In genomic region chr2:111702119-111702808, GRCh38 we compare ENCODE assay signal across 8 cellular contexts.
DNase-seq lines count a peak whose midpoint lies in the region; ATAC-seq and TF ChIP-seq lines count a peak whose summit lies in the region.

No MANE protein-coding gene starts in this region.

- peaks cover under 1% of the 10 kb centered on the region for H3K27me3 Mint-ChIP-seq in CD4-positive, CD25-positive, alpha-beta regulatory T cell
- no peaks in the 10 kb centered on the region for H3K27me3 Mint-ChIP-seq in activated T-helper 1 cell treated with anti-CD3 and anti-CD28 coated beads, Interleukin-12 subunit alpha, Interleukin-12 subunit beta, Interleukin-2, Interleukin-4 antibody, amounts not matched to agents 30 ng/mL and 10 ng/mL and 1 ng/mL, durations not matched to agents 14 hours and 24 hours and 36 hours (ENCODE audit: insufficient read depth)

- ATAC-seq in CD4-positive, CD25-positive, alpha-beta regulatory T cell (ENCODE audit: low read depth in 2 of 2) = no peak
- ATAC-seq in HCT116 (peak; percentile 31), HG03280 (IDR thresholded peaks at IDR 0.05; ENCODE audit: unreplicated experiment) (no peak)

- H3K4me3 Mint-ChIP-seq in CD4-positive, CD25-positive, alpha-beta regulatory T cell = peak overlapping the region in 1 of 4 donors; percentile 37
- H3K4me3 Mint-ChIP-seq in activated T-helper 1 cell treated with anti-CD3 and anti-CD28 coated beads, Interleukin-12 subunit alpha, Interleukin-12 subunit beta, Interleukin-2, Interleukin-4 antibody, amounts not matched to agents 30 ng/mL and 10 ng/mL and 1 ng/mL, durations not matched to agents 14 hours and 24 hours and 36 hours = peak overlapping the region; percentile 50

- H3K9me3 ChIP-seq in CD4-positive, CD25-positive, alpha-beta regulatory T cell (ENCODE audit: control insufficient read depth in 2 of 2, low read length in 2 of 2) = no peaks in the 10 kb centered on the region
- H3K9me3 ChIP-seq in HCT116 (ENCODE audit: control insufficient read depth in 1 of 2, insufficient read depth in 1 of 2, low read depth in 1 of 2, low read length in 2 of 2) = no peaks in the 10 kb centered on the region
- peaks cover 2% of the 10 kb centered on the region for H3K9me3 ChIP-seq in trophoblast cell (ENCODE audit: insufficient read depth, low read depth, low read length)

- peak overlapping the region; percentile 54 for H3K4me2 ChIP-seq in HCT116 (ENCODE audit: low read length)
- no peak overlapping the region for H3K4me2 ChIP-seq in trophoblast cell (ENCODE audit: low read length)

- no peak overlapping the region for H2BK5ac ChIP-seq in trophoblast cell (ENCODE audit: low read depth, low read length, poor library complexity)

- no peak overlapping the region for H2AK5ac ChIP-seq in trophoblast cell (ENCODE audit: low read length)

- DNase-seq in CD4-positive, CD25-positive, alpha-beta regulatory T cell = peak; percentile 11 to 70 (median 36)
- DNase-seq in HCT116 (ENCODE audit: low read depth, low spot score) (peak; percentile 56), OCI-M1 (lab: John Stamatoyannopoulos, UW) (peak; percentile 86), foreskin melanocyte (peak; percentile 62), trophoblast cell (peak; percentile 37 to 78), cerebellar nuclear complex (lab: John Stamatoyannopoulos, UW) (no peak)
- DNase-seq in activated T-helper 1 cell treated with anti-CD3 and anti-CD28 coated beads, Interleukin-12 subunit alpha, Interleukin-12 subunit beta, Interleukin-2, Interleukin-4 antibody, amounts not matched to agents 30 ng/mL and 10 ng/mL and 1 ng/mL, durations not matched to agents 14 hours and 24 hours and 36 hours (ENCODE audit: low spot score) = peak; percentile 47

- no peak overlapping the region for H3K27ac ChIP-seq in CD4-positive, CD25-positive, alpha-beta regulatory T cell (ENCODE audit: insufficient read depth, low read length, poor library complexity, severe bottlenecking)
- H3K27ac ChIP-seq in HCT116 (ENCODE audit: low read depth, low read length) (no peak overlapping the region), trophoblast cell (ENCODE audit: low read depth, low read length) (no peak overlapping the region)

- H3K4ac ChIP-seq in trophoblast cell (ENCODE audit: low read depth, low read length) = no peak overlapping the region

- no peaks in the 10 kb centered on the region for H3K27me3 ChIP-seq in CD4-positive, CD25-positive, alpha-beta regulatory T cell (ENCODE audit: control insufficient read depth, insufficient read depth, low read length)
- peaks cover 14% of the 10 kb centered on the region; the same call in 1 of the 2 replicates for H3K27me3 ChIP-seq in HCT116 (ENCODE audit: insufficient read depth, low read length)
- no peaks in the 10 kb centered on the region for H3K27me3 ChIP-seq in trophoblast cell (ENCODE audit: insufficient read depth, low read length)

- peak overlapping the region; percentile 4 for H2BK120ac ChIP-seq in trophoblast cell (ENCODE audit: insufficient read depth, low read length, poor library complexity)

- POLR2A ChIA-PET in HCT116 (lab: Charles Lee) = no interaction called here

- RAD21 ChIA-PET in HCT116 (lab: Charles Lee; ENCODE audit: low non-redundant PET in 1 of 2, low total read pairs in 2 of 2, uncharacterized antibody in 2 of 2, unreplicated experiment in 2 of 2) = no interaction called here

- no peak for TF ChIP-seq POLR2A in HCT116 (IDR thresholded peaks at IDR 0.05; ENCODE audit: borderline replicate concordance, extremely low read depth, insufficient read depth, insufficient read length)

- no peak overlapping the region for H3K23ac ChIP-seq in trophoblast cell (ENCODE audit: low read length)

- H3K4me1 Mint-ChIP-seq in CD4-positive, CD25-positive, alpha-beta regulatory T cell = peaks cover 10 to 50% (median 26%) of the 10 kb centered on the region in 4 donors
- peaks cover 89% of the 10 kb centered on the region for H3K4me1 Mint-ChIP-seq in activated T-helper 1 cell treated with anti-CD3 and anti-CD28 coated beads, Interleukin-12 subunit alpha, Interleukin-12 subunit beta, Interleukin-2, Interleukin-4 antibody, amounts not matched to agents 30 ng/mL and 10 ng/mL and 1 ng/mL, durations not matched to agents 14 hours and 24 hours and 36 hours (ENCODE audit: low read depth)

- no peak overlapping the region for H4K12ac ChIP-seq in trophoblast cell (ENCODE audit: low read depth, low read length)

- intact Hi-C loops in HCT116 (cut with micrococcal nuclease) = loop anchor here (10.0 kb wide), 2 partner anchors 217 to 887 kb away; no protein-coding TSS in a partner anchor
- intact Hi-C loops in activated T-helper 1 cell treated with anti-CD3 and anti-CD28 coated beads, Interleukin-12 subunit alpha, Interleukin-12 subunit beta, Interleukin-2, Interleukin-4 antibody, amounts not matched to agents 30 ng/mL and 10 ng/mL and 1 ng/mL, durations not matched to agents 14 hours and 24 hours and 36 hours (cut with micrococcal nuclease) = loop anchor here (10.0 kb wide), 1 partner anchor 957 kb away; no protein-coding TSS in a partner anchor

- H3K18ac ChIP-seq in trophoblast cell (ENCODE audit: low read length) = no peak overlapping the region

- BruUV-seq in HCT116 (replicated peaks; lab: Mats Ljungman, UMichigan) = no TSS peak

- H2BK12ac ChIP-seq in trophoblast cell (ENCODE audit: low read length) = peak overlapping the region; percentile 38

- TF ChIP-seq CTCF in HCT116 (IDR thresholded peaks at IDR 0.05 in 2 of 3, conservative IDR thresholded peaks at IDR 0.05 in 1 of 3; ENCODE audit: borderline replicate concordance in 1 of 3, insufficient read depth in 1 of 3, low read depth in 2 of 3, low read length in 2 of 3) = peak in 2 of 3 experiments; percentile 78 to 86; a peak in 4 of 6 replicates

- H3K36me3 Mint-ChIP-seq in CD4-positive, CD25-positive, alpha-beta regulatory T cell = no peaks in the 10 kb centered on the region
- no peaks in the 10 kb centered on the region for H3K36me3 Mint-ChIP-seq in activated T-helper 1 cell treated with anti-CD3 and anti-CD28 coated beads, Interleukin-12 subunit alpha, Interleukin-12 subunit beta, Interleukin-2, Interleukin-4 antibody, amounts not matched to agents 30 ng/mL and 10 ng/mL and 1 ng/mL, durations not matched to agents 14 hours and 24 hours and 36 hours (ENCODE audit: low read depth)

- H3K4me1 ChIP-seq in CD4-positive, CD25-positive, alpha-beta regulatory T cell (ENCODE audit: control insufficient read depth, insufficient read depth, low read length, poor library complexity, severe bottlenecking) = peaks cover 36% of the 10 kb centered on the region
- peaks cover 66 to 87% of the 10 kb centered on the region in 2 experiments for H3K4me1 ChIP-seq in HCT116 (ENCODE audit: control insufficient read depth in 1 of 2, insufficient read depth in 2 of 2, low read length in 2 of 2)
- H3K4me1 ChIP-seq in trophoblast cell (ENCODE audit: control insufficient read depth in 1 of 2, insufficient read depth in 2 of 2, low read length in 2 of 2) = peaks cover 34 to 43% of the 10 kb centered on the region in 2 experiments

- H3K36me3 ChIP-seq in CD4-positive, CD25-positive, alpha-beta regulatory T cell (ENCODE audit: control insufficient read depth, insufficient read depth, low read length) = no peaks in the 10 kb centered on the region
- H3K36me3 ChIP-seq in HCT116 (ENCODE audit: control insufficient read depth in 1 of 2, insufficient read depth in 2 of 2, low read length in 2 of 2) = no peaks in the 10 kb centered on the region
- no peaks in the 10 kb centered on the region for H3K36me3 ChIP-seq in trophoblast cell (ENCODE audit: control insufficient read depth in 1 of 2, insufficient read depth in 2 of 2, low read length in 2 of 2)

- no peaks in the 10 kb centered on the region for H3K9me3 Mint-ChIP-seq in CD4-positive, CD25-positive, alpha-beta regulatory T cell
- H3K9me3 Mint-ChIP-seq in activated T-helper 1 cell treated with anti-CD3 and anti-CD28 coated beads, Interleukin-12 subunit alpha, Interleukin-12 subunit beta, Interleukin-2, Interleukin-4 antibody, amounts not matched to agents 30 ng/mL and 10 ng/mL and 1 ng/mL, durations not matched to agents 14 hours and 24 hours and 36 hours = no peaks in the 10 kb centered on the region

- H4K91ac ChIP-seq in trophoblast cell (ENCODE audit: low read depth, low read length) = no peak overlapping the region

- WGBS in trophoblast cell (ENCODE audit: extremely low coverage, insufficient coverage, insufficient read length) = no CpG with 5 or more reads among the region's 14 CpGs

- H3K9me2 ChIP-seq in HCT116 (ENCODE audit: insufficient read depth) = no peaks in the 10 kb centered on the region

- no peaks in the 10 kb centered on the region; the same call in 1 of the 2 replicates for H4K20me1 ChIP-seq in HCT116 (ENCODE audit: insufficient read depth)

- H3K79me2 ChIP-seq in HCT116 (ENCODE audit: insufficient read depth, low read length) (no peaks in the 10 kb centered on the region), trophoblast cell (ENCODE audit: control insufficient read depth, insufficient read depth, low read length, poor library complexity) (no peaks in the 10 kb centered on the region)

- no peak for TF ChIP-seq RAD21 in HCT116 (IDR thresholded peaks at IDR 0.05; ENCODE audit: low read depth)

- H3K27ac Mint-ChIP-seq in CD4-positive, CD25-positive, alpha-beta regulatory T cell = peak overlapping the region in 1 of 3 donors; percentile 47
- peak overlapping the region; percentile 50 for H3K27ac Mint-ChIP-seq in activated T-helper 1 cell treated with anti-CD3 and anti-CD28 coated beads, Interleukin-12 subunit alpha, Interleukin-12 subunit beta, Interleukin-2, Interleukin-4 antibody, amounts not matched to agents 30 ng/mL and 10 ng/mL and 1 ng/mL, durations not matched to agents 14 hours and 24 hours and 36 hours

- CTCF ChIA-PET in HCT116 (lab: Charles Lee) = interaction anchor here (1.0 to 1.4 kb wide), 3 partner anchors 10 to 673 kb away, joined by 3 to 4 read pairs (median 3); no protein-coding TSS in a partner anchor

- no peak overlapping the region for H3K14ac ChIP-seq in trophoblast cell (ENCODE audit: low read length)

- no peak overlapping the region for H2AFZ ChIP-seq in HCT116 (ENCODE audit: low read depth, low read length, poor library complexity, severe bottlenecking)
- H2AFZ ChIP-seq in trophoblast cell (ENCODE audit: insufficient read depth, low read length, poor library complexity) = peak overlapping the region; percentile 0

- H4K8ac ChIP-seq in trophoblast cell (ENCODE audit: low read depth, low read length) = no peak overlapping the region

- H3K9ac ChIP-seq in HCT116 (ENCODE audit: low read length) (peak overlapping the region; percentile 19; the same call in 1 of the 2 replicates), trophoblast cell (ENCODE audit: low read length) (no peak overlapping the region)

- H3K4me3 ChIP-seq in CD4-positive, CD25-positive, alpha-beta regulatory T cell (ENCODE audit: low read depth, low read length) = no peak overlapping the region
- H3K4me3 ChIP-seq in HCT116 (replicated peaks in 1 of 2; ENCODE audit: low read depth in 1 of 2, low read length in 2 of 2) (no peak overlapping the region), trophoblast cell (ENCODE audit: low read depth, low read length) (no peak overlapping the region)

- H3K79me1 ChIP-seq in trophoblast cell (ENCODE audit: low read length) = peaks cover 8% of the 10 kb centered on the region

Comparison
In these comparisons a context has a peak if more than half of its experiments do, and no peak if none do; other contexts are left out.
1. DNase-seq: peak in CD4-positive, CD25-positive, alpha-beta regulatory T cell (3 of 3), HCT116 (single experiment), OCI-M1 (single experiment), activated T-helper 1 cell treated with anti-CD3 and anti-CD28 coated beads, Interleukin-12 subunit alpha, Interleukin-12 subunit beta, Interleukin-2, Interleukin-4 antibody, amounts not matched to agents 30 ng/mL and 10 ng/mL and 1 ng/mL, durations not matched to agents 14 hours and 24 hours and 36 hours (single experiment), foreskin melanocyte (single experiment) and trophoblast cell (2 of 2); none in cerebellar nuclear complex (0 of 2).